ENCODE assay signal across 24 cellular contexts in the genomic region with DNA sequence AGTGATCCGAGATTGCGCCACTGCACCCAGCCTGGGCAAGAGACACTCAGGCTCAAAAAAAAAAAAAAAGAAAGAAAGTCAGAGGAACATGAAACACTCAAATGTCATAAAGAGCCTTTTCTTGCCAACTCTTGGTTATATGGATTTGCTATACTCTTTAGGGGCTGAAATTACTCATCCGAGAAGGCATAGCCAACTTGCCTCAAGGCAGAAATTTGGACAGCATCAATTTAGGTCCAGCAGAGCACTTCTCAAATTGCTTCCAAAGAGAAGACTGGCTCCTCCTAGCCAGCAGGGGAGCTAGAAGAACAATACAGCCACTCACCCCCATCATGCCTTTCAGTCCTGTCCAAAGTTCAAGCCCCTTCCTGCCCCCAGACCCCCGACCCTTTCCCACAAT. TPM values are rescaled to one million over a fixed set of nuclear protein-coding genes. Genes with fewer than 3 reads are reported as not detected.
A peak's percentile ranks its signal among the peaks of the same experiment; 100 is the strongest.
DNase-seq lines count a peak whose midpoint lies in the region; TF ChIP-seq lines count a peak whose summit lies in the region.
"Had no signal": no experiment of that assay in that cellular context is flagged by ENCODE, and none has a peak within 500 bp of the region (broad histone marks: within the 10 kb centered on the region; RNA-seq: fewer than 3 reads in every experiment).

No MANE protein-coding gene starts in this region.

- peaks cover 10% of the 10 kb centered on the region for H3K4me1 Mint-ChIP-seq in activated T-helper 2 cell treated with anti-CD3 and anti-CD28 coated beads, Interferon-gamma antibody, Interleukin-2, Interleukin-4, amounts not matched to agents 10 μg/mL and 5 μg/mL and 100 μg/mL, durations not matched to agents 14 hours and 24 hours and 36 hours (ENCODE audit: low read depth)
- H3K4me1 Mint-ChIP-seq: activated naive CD4-positive, alpha-beta T cell treated with anti-CD3 and anti-CD28 coated beads, Interleukin-2, amount 10 ng/mL, durations not matched to agents 7 days and 5 days had no signal

- H3K4me3 Mint-ChIP-seq in activated T-helper 2 cell treated with anti-CD3 and anti-CD28 coated beads, Interferon-gamma antibody, Interleukin-2, Interleukin-4, amounts not matched to agents 10 μg/mL and 5 μg/mL and 100 μg/mL, durations not matched to agents 14 hours and 24 hours and 36 hours (ENCODE audit: low read depth): no peak overlapping the region
- H3K4me3 Mint-ChIP-seq: activated naive CD4-positive, alpha-beta T cell treated with anti-CD3 and anti-CD28 coated beads, Interleukin-2, amount 10 ng/mL, durations not matched to agents 7 days and 5 days had no signal

- no peaks in the 10 kb centered on the region for H3K36me3 ChIP-seq in MG63
- H3K36me3 ChIP-seq: ovary, upper lobe of left lung had no signal

- CTCF ChIA-PET in GM10248 (lab: Yijun Ruan, JAX): no interaction called here

- no peak for TF ChIP-seq CTCF in GM10248 (IDR thresholded peaks at IDR 0.05; ENCODE audit: control extremely low read depth, extremely low read depth, low read depth, missing control alignments)

- DNase-seq in EL: peak; percentile 33
- peak; percentile 60 for DNase-seq in MG63
- DNase-seq in activated T-helper 2 cell treated with anti-CD3 and anti-CD28 coated beads, Interferon-gamma antibody, Interleukin-2, Interleukin-4, amounts not matched to agents 10 μg/mL and 5 μg/mL and 100 μg/mL, durations not matched to agents 14 hours and 24 hours and 36 hours (ENCODE audit: low spot score): no peak
- peak; percentile 80 for DNase-seq in foreskin melanocyte
- no peak for DNase-seq in OCI-M1 (lab: John Stamatoyannopoulos, UW)
- DNase-seq in NCI-H2081 treated with DMSO at 0.1 percent for 48 hours (lab: John Stamatoyannopoulos, UW): no peak
- no peak for DNase-seq in NCI-H748 treated with DMSO at 0.1 percent for 48 hours (lab: John Stamatoyannopoulos, UW)
- DNase-seq in GM10248 (ENCODE audit: extremely low spot score): no peak
- DNase-seq: activated naive CD4-positive, alpha-beta T cell treated with anti-CD3 and anti-CD28 coated beads, Interleukin-2, amount 10 ng/mL, durations not matched to agents 7 days and 5 days; amygdala; C1 segment of cervical spinal cord; DMS79; effector CD8-positive, alpha-beta T cell; erythroblast; HCEC 1CT; left cardiac atrium; NCI-H1105 treated with DMSO at 0.1 percent for 48 hours; NCI-H1930; NCI-H2227 treated with DMSO at 0.1 percent for 48 hours; ovary; retina; SHP77; stimulated activated CD4-positive, alpha-beta T cell treated with anti-CD3 and anti-CD28 coated beads, Interleukin-1b, Interleukin-23, amount 100 ng/mL, for 48 hours; upper lobe of left lung had no signal

- intact Hi-C loops in activated T-helper 2 cell treated with anti-CD3 and anti-CD28 coated beads, Interferon-gamma antibody, Interleukin-2, Interleukin-4, amounts not matched to agents 10 μg/mL and 5 μg/mL and 100 μg/mL, durations not matched to agents 14 hours and 24 hours and 36 hours (cut with micrococcal nuclease): no loop called here

- H3K27me3 ChIP-seq in MG63: no peaks in the 10 kb centered on the region
- H3K27me3 ChIP-seq: ovary, upper lobe of left lung had no signal

- H3K36me3 Mint-ChIP-seq in activated T-helper 2 cell treated with anti-CD3 and anti-CD28 coated beads, Interferon-gamma antibody, Interleukin-2, Interleukin-4, amounts not matched to agents 10 μg/mL and 5 μg/mL and 100 μg/mL, durations not matched to agents 14 hours and 24 hours and 36 hours (ENCODE audit: low read depth): no peaks in the 10 kb centered on the region
- H3K36me3 Mint-ChIP-seq: activated naive CD4-positive, alpha-beta T cell treated with anti-CD3 and anti-CD28 coated beads, Interleukin-2, amount 10 ng/mL, durations not matched to agents 7 days and 5 days had no signal

- H3K27ac Mint-ChIP-seq in activated T-helper 2 cell treated with anti-CD3 and anti-CD28 coated beads, Interferon-gamma antibody, Interleukin-2, Interleukin-4, amounts not matched to agents 10 μg/mL and 5 μg/mL and 100 μg/mL, durations not matched to agents 14 hours and 24 hours and 36 hours: peak overlapping the region; percentile 44
- H3K27ac Mint-ChIP-seq: activated naive CD4-positive, alpha-beta T cell treated with anti-CD3 and anti-CD28 coated beads, Interleukin-2, amount 10 ng/mL, durations not matched to agents 7 days and 5 days had no signal

- POLR2A ChIA-PET in GM10248 (lab: Yijun Ruan, JAX): no interaction called here

- H3K4me3 ChIP-seq in MG63: no peak overlapping the region
- H3K4me3 ChIP-seq: ovary, upper lobe of left lung had no signal

- peaks cover 3% of the 10 kb centered on the region for H3K27me3 Mint-ChIP-seq in activated T-helper 2 cell treated with anti-CD3 and anti-CD28 coated beads, Interferon-gamma antibody, Interleukin-2, Interleukin-4, amounts not matched to agents 10 μg/mL and 5 μg/mL and 100 μg/mL, durations not matched to agents 14 hours and 24 hours and 36 hours (ENCODE audit: low read depth)
- H3K27me3 Mint-ChIP-seq: activated naive CD4-positive, alpha-beta T cell treated with anti-CD3 and anti-CD28 coated beads, Interleukin-2, amount 10 ng/mL, durations not matched to agents 7 days and 5 days had no signal

- no peaks in the 10 kb centered on the region for H3K9me3 Mint-ChIP-seq in activated T-helper 2 cell treated with anti-CD3 and anti-CD28 coated beads, Interferon-gamma antibody, Interleukin-2, Interleukin-4, amounts not matched to agents 10 μg/mL and 5 μg/mL and 100 μg/mL, durations not matched to agents 14 hours and 24 hours and 36 hours
- H3K9me3 Mint-ChIP-seq: activated naive CD4-positive, alpha-beta T cell treated with anti-CD3 and anti-CD28 coated beads, Interleukin-2, amount 10 ng/mL, durations not matched to agents 7 days and 5 days had no signal

- H3K9me3 ChIP-seq in MG63: no peaks in the 10 kb centered on the region
- H3K9me3 ChIP-seq: ovary, upper lobe of left lung had no signal

RNA-seq across cellular contexts. Expression of a gene that starts 43.8 kb away (rescaled TPM):
- total RNA-seq in MG63 (2014; rRNA removed; shearing (Covaris generic); ENCODE audit: low replicate concordance): 2.5 and 3.7 TPM in 2 replicates
- 42.5 and 47.6 TPM in 2 replicates for total RNA-seq in activated T-helper 2 cell treated with anti-CD3 and anti-CD28 coated beads, Interferon-gamma antibody, Interleukin-2, Interleukin-4, amounts not matched to agents 10 μg/mL and 5 μg/mL and 100 μg/mL, durations not matched to agents 14 hours and 24 hours and 36 hours

RNA-seq across cellular contexts. Expression of a gene that starts 44.3 kb away (rescaled TPM):
- total RNA-seq in MG63 (2014; rRNA removed; shearing (Covaris generic); ENCODE audit: low replicate concordance): not detected in 2 replicates
- 1.8 and 2.0 TPM in 2 replicates for total RNA-seq in activated T-helper 2 cell treated with anti-CD3 and anti-CD28 coated beads, Interferon-gamma antibody, Interleukin-2, Interleukin-4, amounts not matched to agents 10 μg/mL and 5 μg/mL and 100 μg/mL, durations not matched to agents 14 hours and 24 hours and 36 hours

Comparison
In these comparisons a context has a peak if more than half of its experiments do, and no peak if none do; other contexts are left out.
1. DNase-seq: peak in EL (single experiment), MG63 (single experiment) and foreskin melanocyte (single experiment); none in activated T-helper 2 cell treated with anti-CD3 and anti-CD28 coated beads, Interferon-gamma antibody, Interleukin-2, Interleukin-4, amounts not matched to agents 10 μg/mL and 5 μg/mL and 100 μg/mL, durations not matched to agents 14 hours and 24 hours and 36 hours (single experiment), OCI-M1 (single experiment), NCI-H2081 treated with DMSO at 0.1 percent for 48 hours (single experiment), NCI-H748 treated with DMSO at 0.1 percent for 48 hours (single experiment) and GM10248 (single experiment).